ENCODE assay signal across 20 cellular contexts in genomic region chr10:88764110-88764509, GRCh38. TPM values are rescaled to one million over a fixed set of nuclear protein-coding genes. Genes with fewer than 3 reads are reported as not detected.
DNase-seq lines count a peak whose midpoint lies in the region; ATAC-seq and TF ChIP-seq lines count a peak whose summit lies in the region.
"Had no signal": no experiment of that assay in that cellular context is flagged by ENCODE, and none has a peak within 500 bp of the region (broad histone marks: within the 10 kb centered on the region; RNA-seq: fewer than 3 reads in every experiment).

No MANE protein-coding gene starts in this region.

- POLR2A ChIA-PET in activated CD4-positive, alpha-beta memory T cell treated with anti-CD3 and anti-CD28 coated beads, Interleukin-2, amount 10 ng/mL, durations not matched to agents 7 days and 5 days (lab: Charles Lee): no interaction called here
- POLR2A ChIA-PET in HEK293T (lab: Yijun Ruan, JAX): no interaction called here

- H3K4me1 Mint-ChIP-seq in activated CD4-positive, alpha-beta memory T cell treated with anti-CD3 and anti-CD28 coated beads, Interleukin-2, amount 10 ng/mL, durations not matched to agents 7 days and 5 days: peaks cover 6% of the 10 kb centered on the region

- peaks cover 23% of the 10 kb centered on the region for H3K27me3 Mint-ChIP-seq in activated CD4-positive, alpha-beta memory T cell treated with anti-CD3 and anti-CD28 coated beads, Interleukin-2, amount 10 ng/mL, durations not matched to agents 7 days and 5 days

- no peak for TF ChIP-seq CTCF in GM12865 (IDR thresholded peaks at IDR 0.05; ENCODE audit: insufficient read depth, low read depth, low read length, missing control alignments)

- ATAC-seq in GM18909 (IDR thresholded peaks at IDR 0.05; ENCODE audit: poor library complexity, unreplicated experiment) (peak; percentile 46), HG02678 (IDR thresholded peaks at IDR 0.05; ENCODE audit: unreplicated experiment) (peak; percentile 43)
- ATAC-seq: CD8-positive, alpha-beta T cell had no signal

- no peak overlapping the region for H3K27ac Mint-ChIP-seq in activated CD4-positive, alpha-beta memory T cell treated with anti-CD3 and anti-CD28 coated beads, Interleukin-2, amount 10 ng/mL, durations not matched to agents 7 days and 5 days
- H3K27ac Mint-ChIP-seq: CD8-positive, alpha-beta T cell had no signal

- no peaks in the 10 kb centered on the region for H3K9me3 ChIP-seq in MG63
- H3K9me3 ChIP-seq: BLaER1, HAP-1 had no signal

- peak; percentile 2 for DNase-seq in GM12865 (ENCODE audit: low read depth)
- no peak for DNase-seq in activated CD4-positive, alpha-beta memory T cell treated with anti-CD3 and anti-CD28 coated beads, Interleukin-2, amount 10 ng/mL, durations not matched to agents 7 days and 5 days
- DNase-seq in NK-92 (lab: John Stamatoyannopoulos, UW; ENCODE audit: unreplicated experiment): no peak
- no peak for DNase-seq in MG63
- no peak for DNase-seq in HEK293T (ENCODE audit: extremely low spot score)
- DNase-seq: 8988T; Calu3; CD8-positive, alpha-beta T cell; DMS79 treated with DMSO at 0.1 percent for 48 hours; GF-D8; GM23248 had no signal

- H3K27me3 ChIP-seq in MG63: no peaks in the 10 kb centered on the region
- H3K27me3 ChIP-seq: BLaER1 had no signal

- H3K9me3 Mint-ChIP-seq in activated CD4-positive, alpha-beta memory T cell treated with anti-CD3 and anti-CD28 coated beads, Interleukin-2, amount 10 ng/mL, durations not matched to agents 7 days and 5 days: no peaks in the 10 kb centered on the region
- H3K9me3 Mint-ChIP-seq: CD8-positive, alpha-beta T cell had no signal

- no peaks in the 10 kb centered on the region for H3K36me3 Mint-ChIP-seq in activated CD4-positive, alpha-beta memory T cell treated with anti-CD3 and anti-CD28 coated beads, Interleukin-2, amount 10 ng/mL, durations not matched to agents 7 days and 5 days (ENCODE audit: low read depth)
- H3K36me3 Mint-ChIP-seq: CD8-positive, alpha-beta T cell had no signal

- H3K36me3 ChIP-seq in MG63: no peaks in the 10 kb centered on the region
- H3K36me3 ChIP-seq: BLaER1, HAP-1 had no signal

- H3K4me3 ChIP-seq in GM12865 (ENCODE audit: low read depth, low read length): no peak overlapping the region
- no peak overlapping the region for H3K4me3 ChIP-seq in MG63
- H3K4me3 ChIP-seq: BLaER1, GM23248, HAP-1 had no signal

- H3K4me3 Mint-ChIP-seq in activated CD4-positive, alpha-beta memory T cell treated with anti-CD3 and anti-CD28 coated beads, Interleukin-2, amount 10 ng/mL, durations not matched to agents 7 days and 5 days: no peak overlapping the region
- H3K4me3 Mint-ChIP-seq: CD14-positive monocyte; CD8-positive, alpha-beta T cell had no signal

- CTCF ChIA-PET in activated CD4-positive, alpha-beta memory T cell treated with anti-CD3 and anti-CD28 coated beads, Interleukin-2, amount 10 ng/mL, durations not matched to agents 7 days and 5 days (lab: Charles Lee): interaction anchor here (1.1 kb wide), 1 partner anchor 16 kb away, joined by 3 read pairs; no protein-coding TSS in a partner anchor
- CTCF ChIA-PET in HEK293T (lab: Yijun Ruan, JAX): no interaction called here

TF ChIP-seq in HEK293T, 16 proteins besides CTCF, POLR2A, EP300 and RAD21:
- TF ChIP-seq HDGF (IDR thresholded peaks at IDR 0.05; ENCODE audit: borderline replicate concordance) (no peak), SUZ12 (IDR thresholded peaks at IDR 0.05) (no peak), NFRKB (IDR thresholded peaks at IDR 0.05) (no peak), FOXK2 (IDR thresholded peaks at IDR 0.05) (no peak), PKNOX1 (IDR thresholded peaks at IDR 0.05) (no peak), CTBP1 (IDR thresholded peaks at IDR 0.05; ENCODE audit: borderline replicate concordance) (no peak), TARDBP (IDR thresholded peaks at IDR 0.05) (no peak), ELF4 (IDR thresholded peaks at IDR 0.05) (no peak), FOXM1 (IDR thresholded peaks at IDR 0.05; ENCODE audit: borderline replicate concordance) (no peak), L3MBTL2 (conservative IDR thresholded peaks at IDR 0.05) (no peak), FOXA1 (IDR thresholded peaks at IDR 0.05) (no peak), ZNF384 (IDR thresholded peaks at IDR 0.05) (no peak), LEF1 (IDR thresholded peaks at IDR 0.05; ENCODE audit: borderline replicate concordance) (no peak), ARNT (IDR thresholded peaks at IDR 0.05) (no peak), SP1 (IDR thresholded peaks at IDR 0.05) (no peak), BHLHE40 (IDR thresholded peaks at IDR 0.05; ENCODE audit: borderline replicate concordance) (no peak)

RNA-seq across cellular contexts. Expression of gene LIPN, which starts 4.3 kb away (rescaled TPM):
- not detected for total RNA-seq in activated CD4-positive, alpha-beta memory T cell treated with anti-CD3 and anti-CD28 coated beads, Interleukin-2, amount 10 ng/mL, durations not matched to agents 7 days and 5 days
- total RNA-seq in MG63 (2014; rRNA removed; shearing (Covaris generic); ENCODE audit: low replicate concordance): 0.10 TPM in 1 of 2 replicates, not detected in the other
- total RNA-seq: A673; Calu3; CD8-positive, alpha-beta T cell; GM23248; H4; HT1080; LHCN-M2 had no signal

RNA-seq across cellular contexts. Expression of gene LIPM, which starts 38.4 kb away (rescaled TPM):
- total RNA-seq in activated CD4-positive, alpha-beta memory T cell treated with anti-CD3 and anti-CD28 coated beads, Interleukin-2, amount 10 ng/mL, durations not matched to agents 7 days and 5 days: not detected
- not detected in 2 replicates for total RNA-seq in MG63 (2014; rRNA removed; shearing (Covaris generic); ENCODE audit: low replicate concordance)
- total RNA-seq: A673; Calu3; CD8-positive, alpha-beta T cell; GM23248; H4; HT1080; LHCN-M2 had no signal

RNA-seq across cellular contexts. Expression of gene LIPK, which starts 58.1 kb away (rescaled TPM):
- total RNA-seq in activated CD4-positive, alpha-beta memory T cell treated with anti-CD3 and anti-CD28 coated beads, Interleukin-2, amount 10 ng/mL, durations not matched to agents 7 days and 5 days: not detected
- not detected in 2 replicates for total RNA-seq in MG63 (2014; rRNA removed; shearing (Covaris generic); ENCODE audit: low replicate concordance)
- total RNA-seq: A673; Calu3; CD8-positive, alpha-beta T cell; GM23248; H4; HT1080 had no signal
